19 cellular contexts compared by ENCODE assay signal in genomic region chr1:2811526-2811905, GRCh38.
"Had no signal": no experiment of that assay in that cellular context is flagged by ENCODE, and none has a peak within 500 bp of the region (broad histone marks: within the 10 kb centered on the region; RNA-seq: fewer than 3 reads in every experiment).

No MANE protein-coding gene starts in this region.

- H3K27ac ChIP-seq: SJCRH30 had no signal

- H3K4me1 ChIP-seq: SJCRH30 had no signal

- H3K4me3 ChIP-seq: SJCRH30 had no signal

- FAIRE-seq: RCC 7860 had no signal

- ATAC-seq: SK-N-SH treated with all-trans-retinoic acid at 6 μM for 48 hours had no signal

- DNase-seq: IMR-90, Karpas-422, KG1, MM.1S, NCI-H1092 treated with DMSO at 0.1 percent for 48 hours, NCI-H1436, NCI-H187, NCI-H2029, NCI-H2081 treated with DMSO at 0.1 percent for 48 hours, NCI-H2171, NCI-H226, NCI-H446 treated with DMSO at 0.1 percent for 48 hours, NCI-H510A treated with DMSO at 0.1 percent for 48 hours, NCI-H526, RPMI8226, SHP77 treated with DMSO at 0.1 percent for 48 hours, SJCRH30 had no signal

- H3K36me3 ChIP-seq: SJCRH30 had no signal
